ENCODE assay signal across 21 cellular contexts in the genomic region with DNA sequence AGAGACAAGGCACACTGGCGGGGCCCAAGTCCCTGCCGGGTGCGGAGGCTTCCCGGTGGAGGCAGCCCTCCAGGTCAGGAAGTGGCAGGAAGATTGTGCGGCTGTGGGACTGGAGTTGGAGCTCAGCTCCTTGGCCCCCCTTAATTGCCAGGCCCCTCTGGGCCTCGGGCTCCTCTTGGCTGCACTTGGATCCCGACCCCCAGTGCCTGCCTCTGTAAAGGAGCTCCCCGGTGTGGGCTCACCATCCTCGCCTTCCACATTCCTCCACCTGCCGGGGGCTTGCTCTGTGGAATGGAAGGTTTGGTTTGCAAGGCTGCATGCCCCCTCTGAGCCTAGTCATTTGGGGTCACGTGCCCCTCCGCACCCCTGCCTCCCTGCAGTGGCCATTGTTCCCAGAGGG. TPM values are rescaled to one million over a fixed set of nuclear protein-coding genes. Genes with fewer than 3 reads are reported as not detected.
DNase-seq lines count a peak whose midpoint lies in the region; ATAC-seq and TF ChIP-seq lines count a peak whose summit lies in the region.
"Had no signal": no experiment of that assay in that cellular context is flagged by ENCODE, and none has a peak within 500 bp of the region (broad histone marks: within the 10 kb centered on the region; RNA-seq: fewer than 3 reads in every experiment).

No MANE protein-coding gene starts in this region.

- H3K79me2 ChIP-seq in neural progenitor cell (ENCODE audit: low read depth) (no peaks in the 10 kb centered on the region), GM23248 (ENCODE audit: insufficient read depth) (no peaks in the 10 kb centered on the region)

- H3K27me3 ChIP-seq in H7 (ENCODE audit: control insufficient read depth, insufficient read depth, low read length) = no peaks in the 10 kb centered on the region
- no peaks in the 10 kb centered on the region for H3K27me3 ChIP-seq in neural progenitor cell
- H3K27me3 ChIP-seq in upper lobe of left lung = no peaks in the 10 kb centered on the region
- H3K27me3 ChIP-seq in GM23248 (replicated peaks; ENCODE audit: insufficient read depth) = no peaks in the 10 kb centered on the region

- no peak overlapping the region for H3K9ac ChIP-seq in neural progenitor cell
- no peak overlapping the region for H3K9ac ChIP-seq in GM23248

- peak; percentile 76 for DNase-seq in H7
- DNase-seq in neural progenitor cell (ENCODE audit: low spot score) = no peak
- no peak for DNase-seq in upper lobe of left lung
- DNase-seq in GM23248 = no peak
- DNase-seq in NCI-H1436 (lab: John Stamatoyannopoulos, UW) = no peak
- DNase-seq: Calu3; CD8-positive, alpha-beta memory T cell; EL; GF-D8; HCEC 1CT; Kasumi-1; NCI-H1417 treated with DMSO at 0.1 percent for 48 hours; NCI-H187 treated with DMSO at 0.1 percent for 48 hours; NCI-H2107; NCI-H748 treated with DMSO at 0.1 percent for 48 hours; SHP77 treated with DMSO at 0.1 percent for 48 hours had no signal

- in situ Hi-C loops in GM23248 (cut with MboI) = no loop called here

- TF ChIP-seq EP300 in upper lobe of left lung (IDR thresholded peaks at IDR 0.05) = no peak

- ATAC-seq in upper lobe of left lung (ENCODE audit: low FRiP score in 2 of 2) (peak; percentile 6 to 8), GM21390 (IDR thresholded peaks at IDR 0.05; ENCODE audit: unreplicated experiment) (no peak), GM18867 (IDR thresholded peaks at IDR 0.05; ENCODE audit: unreplicated experiment) (no peak)

- peaks cover 48% of the 10 kb centered on the region for H3K4me1 Mint-ChIP-seq in brain
- peaks cover 53% of the 10 kb centered on the region for H3K4me1 Mint-ChIP-seq in neural progenitor cell
- H3K4me1 Mint-ChIP-seq: CD8-positive, alpha-beta memory T cell; IgD-negative memory B cell had no signal

- 82 to 89% methylated on average over 6 to 12 of the region's 12 CpGs for WGBS in upper lobe of left lung, 2 donors
- WGBS in GM23248 (ENCODE audit: low coverage in 1 of 2, low lambda C conversion rate in 2 of 2, missing lambda C conversion rate in 2 of 2), 2 experiments = 82 to 84% methylated on average over 12 of the region's 12 CpGs

- H2AFZ ChIP-seq in neural progenitor cell (replicated peaks) = no peak overlapping the region
- H2AFZ ChIP-seq in GM23248 = no peak overlapping the region

- H3K36me3 ChIP-seq in H7 (replicated peaks; ENCODE audit: control insufficient read depth, insufficient read depth, low read length) (no peaks in the 10 kb centered on the region), neural progenitor cell (no peaks in the 10 kb centered on the region), upper lobe of left lung (peaks cover 3 to 46% (median 24%) of the 10 kb centered on the region in 4 donors), GM23248 (ENCODE audit: low read depth) (no peaks in the 10 kb centered on the region; the same call in 1 of the 2 replicates)

- no peaks in the 10 kb centered on the region for H3K9me2 ChIP-seq in GM23248 (ENCODE audit: insufficient read depth)

- H3K4me3 Mint-ChIP-seq in brain (peak overlapping the region in 1 of 5 experiments; percentile 33), neural progenitor cell (no peak overlapping the region)
- H3K4me3 Mint-ChIP-seq: CD8-positive, alpha-beta memory T cell; IgD-negative memory B cell had no signal

- H3K36me3 Mint-ChIP-seq in brain (no peaks in the 10 kb centered on the region), neural progenitor cell (no peaks in the 10 kb centered on the region)

- H3K4me3 ChIP-seq in H7 (ENCODE audit: insufficient read depth, low read depth, low read length) (no peak overlapping the region), neural progenitor cell (no peak overlapping the region), upper lobe of left lung (no peak overlapping the region), GM23248 (no peak overlapping the region)

- H3K9me3 ChIP-seq in neural progenitor cell (ENCODE audit: low read depth) = no peaks in the 10 kb centered on the region
- H3K9me3 ChIP-seq in upper lobe of left lung = no peaks in the 10 kb centered on the region
- H3K9me3 ChIP-seq in GM23248 (ENCODE audit: low read depth) = no peaks in the 10 kb centered on the region

- H3K4me1 ChIP-seq in neural progenitor cell (peaks cover 19% of the 10 kb centered on the region), upper lobe of left lung (no peaks in the 10 kb centered on the region), GM23248 (ENCODE audit: insufficient read depth) (no peaks in the 10 kb centered on the region)

- H4K20me1 ChIP-seq in neural progenitor cell (ENCODE audit: low read depth) (no peaks in the 10 kb centered on the region), GM23248 (ENCODE audit: insufficient read depth) (no peaks in the 10 kb centered on the region)

- H3K4me2 ChIP-seq in neural progenitor cell (peak overlapping the region; percentile 36), GM23248 (ENCODE audit: unreplicated experiment) (no peak overlapping the region)

- TF ChIP-seq CTCF in brain (conservative IDR thresholded peaks at IDR 0.05) (no peak), neural progenitor cell (IDR thresholded peaks at IDR 0.05) (no peak), upper lobe of left lung (IDR thresholded peaks at IDR 0.05) (no peak)

- H3K9me3 Mint-ChIP-seq in brain = peaks cover 0 to 4% (median 0%) of the 10 kb centered on the region in 5 experiments
- H3K9me3 Mint-ChIP-seq in neural progenitor cell = no peaks in the 10 kb centered on the region
- H3K9me3 Mint-ChIP-seq: CD8-positive, alpha-beta memory T cell; IgD-negative memory B cell had no signal

- H3K27ac Mint-ChIP-seq in brain (peak overlapping the region in 3 of 5 experiments; percentile 33 to 82 (median 48)), neural progenitor cell (peak overlapping the region; percentile 82)
- H3K27ac Mint-ChIP-seq: CD8-positive, alpha-beta memory T cell; IgD-negative memory B cell had no signal

- TF ChIP-seq POLR2A in upper lobe of left lung (IDR thresholded peaks at IDR 0.05) = no peak

- H3F3A ChIP-seq in neural progenitor cell (ENCODE audit: low read depth) = peaks cover 8% of the 10 kb centered on the region
- H3F3A ChIP-seq in GM23248 (ENCODE audit: insufficient read depth) = no peaks in the 10 kb centered on the region

- no peak overlapping the region for H3K27ac ChIP-seq in neural progenitor cell
- H3K27ac ChIP-seq in upper lobe of left lung = no peak overlapping the region
- no peak overlapping the region for H3K27ac ChIP-seq in GM23248
- H3K27ac ChIP-seq: C4-2B had no signal

- H3K27me3 Mint-ChIP-seq in brain (peaks cover 8% of the 10 kb centered on the region), neural progenitor cell (ENCODE audit: insufficient read depth, low read depth) (peaks cover 8% of the 10 kb centered on the region)
- H3K27me3 Mint-ChIP-seq: CD8-positive, alpha-beta memory T cell; IgD-negative memory B cell had no signal

RNA-seq across cellular contexts. Expression of a gene that starts 38.1 kb away (rescaled TPM):
- total RNA-seq in H7 (2014; rRNA removed; shearing (Covaris generic)) = 1.4 and 1.7 TPM in 2 replicates
- polyA plus RNA-seq in brain (ENCODE audit: insufficient read depth, low read depth, low replicate concordance) (161 TPM), GM23248 (2016; fragmentation: Nextera tagmentation; extraction: Ambion mirVana) (508 and 537 TPM in 2 replicates)
- total RNA-seq in neural progenitor cell (ENCODE audit: low replicate concordance) (1.1 and 1.3 TPM in 2 replicates), upper lobe of left lung (100 to 1,000 TPM; 136 to 475 (median 272) TPM)
- total RNA-seq in GM23248 (2014; rRNA removed; shearing (Covaris generic)) = 423 and 490 TPM in 2 replicates

RNA-seq across cellular contexts. Expression of a gene that starts 38.1 kb away (rescaled TPM):
- 3.3 and 5.0 TPM in 2 replicates for total RNA-seq in H7 (2014; rRNA removed; shearing (Covaris generic))
- 22.2 TPM for polyA plus RNA-seq in brain (ENCODE audit: insufficient read depth, low read depth, low replicate concordance)
- total RNA-seq in neural progenitor cell (ENCODE audit: low replicate concordance) = 0.19 and 3.1 TPM in 2 replicates
- total RNA-seq in upper lobe of left lung = 10 to 100 TPM; 29.6 to 78.6 (median 49.3) TPM
- total RNA-seq in GM23248 (2014; rRNA removed; shearing (Covaris generic)) = 20.1 and 38.4 TPM in 2 replicates
- 24.8 and 25.7 TPM in 2 replicates for polyA plus RNA-seq in GM23248 (2016; fragmentation: Nextera tagmentation; extraction: Ambion mirVana)

RNA-seq across cellular contexts. Expression of a gene that starts 48.8 kb away (rescaled TPM):
- 31.4 and 38.2 TPM in 2 replicates for total RNA-seq in H7 (2014; rRNA removed; shearing (Covaris generic))
- polyA plus RNA-seq in brain (ENCODE audit: insufficient read depth, low read depth, low replicate concordance) = 9.5 TPM
- total RNA-seq in neural progenitor cell (ENCODE audit: low replicate concordance) = 3.0 and 11.6 TPM in 2 replicates
- 10 to 100 TPM in 1 of 6 donors, 1 to 10 TPM in 4, under 1 TPM in 1; 0.78 to 11.1 (median 6.8) TPM for total RNA-seq in upper lobe of left lung
- 16.5 and 22.5 TPM in 2 replicates for total RNA-seq in GM23248 (2014; rRNA removed; shearing (Covaris generic))
- 13.6 and 14.3 TPM in 2 replicates for polyA plus RNA-seq in GM23248 (2016; fragmentation: Nextera tagmentation; extraction: Ambion mirVana)

RNA-seq across cellular contexts. Expression of a gene that starts 48.8 kb away (rescaled TPM):
- total RNA-seq in H7 (2014; rRNA removed; shearing (Covaris generic)) = 12.3 and 12.7 TPM in 2 replicates
- polyA plus RNA-seq in brain (ENCODE audit: insufficient read depth, low read depth, low replicate concordance) = 16.2 TPM
- total RNA-seq in neural progenitor cell (ENCODE audit: low replicate concordance) = 7.3 and 16.3 TPM in 2 replicates
- 10 to 100 TPM; 16.4 to 27.4 (median 24.1) TPM for total RNA-seq in upper lobe of left lung
- 11.9 and 14.2 TPM in 2 replicates for total RNA-seq in GM23248 (2014; rRNA removed; shearing (Covaris generic))
- 22.8 and 23.8 TPM in 2 replicates for polyA plus RNA-seq in GM23248 (2016; fragmentation: Nextera tagmentation; extraction: Ambion mirVana)

Comparison
In these comparisons a context has a peak if more than half of its experiments do, and no peak if none do; other contexts are left out.
1. ATAC-seq: peak in upper lobe of left lung (2 of 2); none in GM21390 (single experiment) and GM18867 (single experiment).
2. RNA of a gene that starts 38.1 kb away (total RNA-seq): 423 to 490 TPM in GM23248 and 136 to 475 TPM in upper lobe of left lung; 1.4 to 1.7 TPM in H7 and 1.1 to 1.3 TPM in neural progenitor cell; every median in the first group is over 10 times any median in the second.